ENCODE assay signal across 8 cellular contexts in the genomic region with DNA sequence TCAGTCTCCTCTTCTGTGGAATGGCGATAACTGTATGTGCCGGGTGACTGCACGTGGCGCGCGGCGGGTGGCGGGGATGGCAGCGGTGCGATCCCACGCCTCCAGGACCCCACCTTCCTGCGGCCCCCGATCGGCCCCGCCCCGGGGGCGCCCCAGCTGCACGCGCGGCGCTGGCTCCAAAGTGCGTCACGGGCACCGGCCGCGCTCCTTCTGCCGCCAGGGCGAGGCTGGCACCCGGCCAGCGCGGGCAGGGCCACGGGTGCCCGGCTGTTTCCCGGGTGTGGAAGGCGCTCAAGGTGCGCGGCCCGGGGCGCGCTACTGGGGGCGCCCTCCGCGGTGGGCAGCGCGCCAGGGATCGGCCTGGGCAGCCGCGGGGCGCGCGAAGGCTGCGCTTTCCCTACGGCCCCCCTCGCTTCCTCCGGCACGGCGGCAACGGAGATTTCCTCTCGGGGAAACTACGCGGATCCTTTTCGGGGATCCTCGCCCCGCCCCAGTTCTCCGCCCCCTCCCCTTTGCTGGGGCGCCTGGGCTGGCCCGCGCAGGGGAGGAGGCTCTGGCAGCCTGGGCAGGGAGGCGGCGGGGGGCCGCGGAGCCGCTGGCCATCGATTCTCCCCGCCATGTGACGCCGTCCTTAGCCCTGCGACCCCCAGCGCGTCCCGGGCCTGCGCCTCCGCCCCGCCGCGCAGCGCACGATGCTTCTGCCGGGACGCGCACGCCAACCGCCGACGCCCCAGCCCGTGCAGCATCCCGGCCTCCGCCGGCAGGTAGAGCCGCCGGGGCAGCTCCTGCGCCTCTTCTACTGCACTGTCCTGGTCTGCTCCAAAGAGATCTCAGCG. TPM values are rescaled to one million over a fixed set of nuclear protein-coding genes. Genes with fewer than 3 reads are reported as not detected.
DNase-seq lines count a peak whose midpoint lies in the region; TF ChIP-seq lines count a peak whose summit lies in the region.

A gene with protein sequence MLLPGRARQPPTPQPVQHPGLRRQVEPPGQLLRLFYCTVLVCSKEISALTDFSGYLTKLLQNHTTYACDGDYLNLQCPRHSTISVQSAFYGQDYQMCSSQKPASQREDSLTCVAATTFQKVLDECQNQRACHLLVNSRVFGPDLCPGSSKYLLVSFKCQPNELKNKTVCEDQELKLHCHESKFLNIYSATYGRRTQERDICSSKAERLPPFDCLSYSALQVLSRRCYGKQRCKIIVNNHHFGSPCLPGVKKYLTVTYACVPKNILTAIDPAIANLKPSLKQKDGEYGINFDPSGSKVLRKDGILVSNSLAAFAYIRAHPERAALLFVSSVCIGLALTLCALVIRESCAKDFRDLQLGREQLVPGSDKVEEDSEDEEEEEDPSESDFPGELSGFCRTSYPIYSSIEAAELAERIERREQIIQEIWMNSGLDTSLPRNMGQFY (plus strand): TSS at position 545 of the 836 bp plus-strand sequence. CDS start 148 bp downstream, at position 693.

- H3K36me3 ChIP-seq in breast epithelium: no peaks in the 10 kb centered on the region
- H3K36me3 ChIP-seq in skeletal muscle tissue (ENCODE audit: control insufficient read depth in 3 of 3, insufficient read depth in 3 of 3, low read length in 3 of 3): no peaks in the 10 kb centered on the region

- no peaks in the 10 kb centered on the region for H3K9me3 ChIP-seq in breast epithelium
- H3K9me3 ChIP-seq in skeletal muscle tissue (ENCODE audit: control insufficient read depth in 3 of 3, low read length in 3 of 3): no peaks in the 10 kb centered on the region

- TF ChIP-seq POLR2A in breast epithelium (IDR thresholded peaks at IDR 0.05): no peak

- TF ChIP-seq CTCF in WI38 (IDR thresholded peaks at IDR 0.05; ENCODE audit: low read depth, low read length) (no peak), breast epithelium (IDR thresholded peaks at IDR 0.05) (peak in 2 of 3 donors; percentile 2 to 34)

- H3K27ac ChIP-seq in breast epithelium (peak within 1 kb of the TSS; percentile 99), skeletal muscle tissue (ENCODE audit: low read depth, low read length) (peak within 1 kb of the TSS; percentile 92)

- H3K4me1 ChIP-seq in breast epithelium (peaks cover 6 to 25% of the 10 kb centered on the region in 2 donors), skeletal muscle tissue (ENCODE audit: control insufficient read depth in 3 of 3, insufficient read depth in 3 of 3, low read length in 3 of 3) (peaks cover 9 to 26% (median 18%) of the 10 kb centered on the region in 3 donors)

- peak; percentile 15 to 54 for DNase-seq in NCI-H446 (lab: John Stamatoyannopoulos, UW)
- no peak for DNase-seq in NCI-H446 treated with DMSO at 0.1 percent for 48 hours (lab: John Stamatoyannopoulos, UW)
- DNase-seq in breast epithelium (ENCODE audit: low spot score in 2 of 2): peak; percentile 53 to 69
- peak; percentile 74 for DNase-seq in iPS-NIHi11 (ENCODE audit: low spot score)
- no peak for DNase-seq in SK-N-DZ (ENCODE audit: low spot score)
- DNase-seq in SHP77 (lab: John Stamatoyannopoulos, UW): no peak

- peak within 1 kb of the TSS; percentile 81 to 90 (median 88) for H3K9ac ChIP-seq in skeletal muscle tissue (ENCODE audit: low read depth in 1 of 3, low read length in 3 of 3)

- H3K27me3 ChIP-seq in breast epithelium: no peaks in the 10 kb centered on the region
- no peaks in the 10 kb centered on the region for H3K27me3 ChIP-seq in skeletal muscle tissue (ENCODE audit: control insufficient read depth in 3 of 3, insufficient read depth in 3 of 3, low read length in 3 of 3)

- intact Hi-C loops in breast epithelium (cut with DNase I; ENCODE audit: low total_unique reads): no loop called here

- H3K4me3 ChIP-seq in WI38 (ENCODE audit: low read depth, low read length): peak within 1 kb of the TSS; percentile 54
- H3K4me3 ChIP-seq in breast epithelium: peak within 1 kb of the TSS; percentile 71 to 94 (median 82)
- peak within 1 kb of the TSS; percentile 82 to 86 (median 84) for H3K4me3 ChIP-seq in skeletal muscle tissue (ENCODE audit: low read length in 3 of 3)

RNA-seq across cellular contexts. Expression of the gene that starts here (rescaled TPM):
- total RNA-seq in breast epithelium: 10 to 100 TPM; 30.2 to 69.8 (median 58.5) TPM
- total RNA-seq in skeletal muscle tissue: 0.52 TPM
- polyA plus RNA-seq in SK-N-DZ (2014; cell fraction: cytosol; rRNA removed): not detected in 2 replicates
- not detected in 2 replicates for polyA plus RNA-seq in SK-N-DZ (2014; cell fraction: nucleus; rRNA removed)

Comparison
In these comparisons a context has a peak if more than half of its experiments do, and no peak if none do; other contexts are left out.
1. RNA of the gene that starts here (total RNA-seq): 30.2 to 69.8 TPM in breast epithelium; 0.52 TPM in skeletal muscle tissue (single experiment); every median in the first group is over 10 times any median in the second.
2. DNase-seq: peak in NCI-H446 (2 of 2), breast epithelium (2 of 2) and iPS-NIHi11 (single experiment); none in NCI-H446 treated with DMSO at 0.1 percent for 48 hours (single experiment), SK-N-DZ (single experiment) and SHP77 (0 of 2).
3. Peak in every context shown above with its lines, with median percentiles within 50 percentile points of each other: H3K4me3 ChIP-seq.